ENCODE assay signal across 17 cellular contexts in the genomic region with DNA sequence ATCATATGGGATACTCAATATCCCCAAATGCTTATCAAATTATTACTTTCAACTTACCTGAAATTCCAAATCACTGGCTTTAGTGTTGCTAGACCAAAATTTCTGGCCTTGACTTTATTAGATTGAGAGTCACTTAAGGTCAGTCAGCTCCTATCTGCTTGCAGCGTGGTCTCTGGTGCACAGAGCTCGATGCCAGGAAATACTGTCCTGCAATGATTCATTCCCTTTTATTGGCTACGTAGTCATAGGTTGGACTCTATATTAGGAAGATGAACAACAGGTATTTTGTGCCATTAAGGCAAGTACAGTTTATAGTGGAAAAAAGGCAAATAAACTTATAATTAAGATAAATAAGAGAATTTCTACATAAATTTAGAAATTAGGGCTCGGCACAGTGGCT.
A peak's percentile ranks its signal among the peaks of the same experiment; 100 is the strongest.
DNase-seq lines count a peak whose midpoint lies in the region; ATAC-seq and TF ChIP-seq lines count a peak whose summit lies in the region.
"Had no signal": no experiment of that assay in that cellular context is flagged by ENCODE, and none has a peak within 500 bp of the region (broad histone marks: within the 10 kb centered on the region; RNA-seq: fewer than 3 reads in every experiment).

No MANE protein-coding gene starts in this region.

- H3K4me3 Mint-ChIP-seq in neural progenitor cell = no peak overlapping the region
- H3K4me3 Mint-ChIP-seq: CD4-positive, alpha-beta memory T cell; HFFc6 had no signal

- H3K27ac ChIP-seq in PC-3 (ENCODE audit: low read length) (no peak overlapping the region), RWPE2 (ENCODE audit: poor library complexity, severe bottlenecking) (peak overlapping the region; percentile 11), neural progenitor cell (no peak overlapping the region)

- H4K20me1 ChIP-seq in PC-3 (ENCODE audit: low read length) (no peaks in the 10 kb centered on the region), neural progenitor cell (ENCODE audit: low read depth) (no peaks in the 10 kb centered on the region)

- DNase-seq in PC-3 = peak; percentile 5
- no peak for DNase-seq in RWPE2 (ENCODE audit: low spot score)
- peak; percentile 35 for DNase-seq in epithelial cell of esophagus (ENCODE audit: low read depth)
- DNase-seq in neural progenitor cell (ENCODE audit: low spot score) = no peak
- no peak for DNase-seq in cerebellar nuclear complex (lab: John Stamatoyannopoulos, UW)
- DNase-seq in hypothalamus (lab: John Stamatoyannopoulos, UW) = no peak
- no peak for DNase-seq in inferior parietal cortex (ENCODE audit: extremely low spot score)
- DNase-seq in NCI-H1930 (lab: John Stamatoyannopoulos, UW) = no peak
- DNase-seq: C1 segment of cervical spinal cord; Calu3; CD4-positive, alpha-beta memory T cell; COR-L47; DMS53; DND-41; GOT3; HFFc6 had no signal

- H3K4me2 ChIP-seq in PC-3 (ENCODE audit: low read length) = no peak overlapping the region
- H3K4me2 ChIP-seq in neural progenitor cell = no peak overlapping the region

- POLR2A ChIA-PET in PC-3 (lab: Charles Lee; ENCODE audit: unreplicated experiment) = no interaction called here

- intact Hi-C loops in PC-3 (cut with micrococcal nuclease) = no loop called here

- H3K9ac ChIP-seq in PC-3 (ENCODE audit: low read length) (no peak overlapping the region), neural progenitor cell (no peak overlapping the region)

- ATAC-seq in PC-3 = no peak
- peak; percentile 98 for ATAC-seq in RWPE2 (ENCODE audit: low read depth)

- H3K4me1 ChIP-seq in PC-3 (ENCODE audit: insufficient read depth, low read length) (no peaks in the 10 kb centered on the region), RWPE2 (ENCODE audit: insufficient read depth, poor library complexity, severe bottlenecking) (peaks cover 7% of the 10 kb centered on the region), neural progenitor cell (peaks cover 5% of the 10 kb centered on the region)
- H3K4me1 ChIP-seq: HAP-1 had no signal

- H3K4me3 ChIP-seq in PC-3 (ENCODE audit: low read length) (no peak overlapping the region), RWPE2 (ENCODE audit: severe bottlenecking) (no peak overlapping the region), epithelial cell of esophagus (ENCODE audit: low read length) (no peak overlapping the region), neural progenitor cell (no peak overlapping the region)
- H3K4me3 ChIP-seq: HAP-1 had no signal

- TF ChIP-seq CTCF in PC-3 (conservative IDR thresholded peaks at IDR 0.05; ENCODE audit: low read depth, low read length) = no peak
- no peak for TF ChIP-seq CTCF in RWPE2 (IDR thresholded peaks at IDR 0.05; ENCODE audit: poor library complexity, severe bottlenecking)
- no peak for TF ChIP-seq CTCF in epithelial cell of esophagus (IDR thresholded peaks at IDR 0.05; ENCODE audit: insufficient read depth, low read depth, low read length, missing control alignments)
- no peak for TF ChIP-seq CTCF in neural progenitor cell (IDR thresholded peaks at IDR 0.05)

- H3K36me3 Mint-ChIP-seq in neural progenitor cell = no peaks in the 10 kb centered on the region
- H3K36me3 Mint-ChIP-seq: CD4-positive, alpha-beta memory T cell had no signal

- H3F3A ChIP-seq in PC-3 (ENCODE audit: low read length, unreplicated experiment) = no peaks in the 10 kb centered on the region
- H3F3A ChIP-seq in neural progenitor cell (ENCODE audit: low read depth) = no peaks in the 10 kb centered on the region

- H3K9me3 ChIP-seq in PC-3 (ENCODE audit: low read length) (no peaks in the 10 kb centered on the region), RWPE2 (ENCODE audit: severe bottlenecking) (no peaks in the 10 kb centered on the region), neural progenitor cell (ENCODE audit: low read depth) (no peaks in the 10 kb centered on the region)
- H3K9me3 ChIP-seq: HAP-1 had no signal

- H3K4me1 Mint-ChIP-seq in neural progenitor cell = no peaks in the 10 kb centered on the region
- H3K4me1 Mint-ChIP-seq: CD4-positive, alpha-beta memory T cell had no signal

- H2AFZ ChIP-seq in PC-3 (ENCODE audit: low read length) (no peak overlapping the region), neural progenitor cell (replicated peaks) (no peak overlapping the region)

- no peaks in the 10 kb centered on the region for H3K79me2 ChIP-seq in PC-3 (ENCODE audit: low read length)
- no peaks in the 10 kb centered on the region for H3K79me2 ChIP-seq in neural progenitor cell (ENCODE audit: low read depth)

- no peaks in the 10 kb centered on the region for H3K27me3 Mint-ChIP-seq in neural progenitor cell (ENCODE audit: insufficient read depth, low read depth)

- H3K36me3 ChIP-seq in PC-3 (ENCODE audit: low read depth, low read length) (no peaks in the 10 kb centered on the region), RWPE2 (ENCODE audit: low read depth) (no peaks in the 10 kb centered on the region), neural progenitor cell (no peaks in the 10 kb centered on the region)
- H3K36me3 ChIP-seq: HAP-1 had no signal

- no peaks in the 10 kb centered on the region for H3K9me2 ChIP-seq in PC-3 (replicated peaks; ENCODE audit: low read length)

- H3K27me3 ChIP-seq in PC-3 (ENCODE audit: low read length) (no peaks in the 10 kb centered on the region), RWPE2 (ENCODE audit: insufficient read depth, poor library complexity, severe bottlenecking) (no peaks in the 10 kb centered on the region), neural progenitor cell (no peaks in the 10 kb centered on the region)

- CTCF ChIA-PET in PC-3 (lab: Charles Lee) = no interaction called here

- peak overlapping the region; percentile 34 for H3K27ac Mint-ChIP-seq in neural progenitor cell
- H3K27ac Mint-ChIP-seq: CD4-positive, alpha-beta memory T cell; HFFc6 had no signal

- no TSS peak for BruUV-seq in PC-3 (replicated peaks; lab: Mats Ljungman, UMichigan)

- H3K9me3 Mint-ChIP-seq in neural progenitor cell = no peaks in the 10 kb centered on the region
- H3K9me3 Mint-ChIP-seq: CD4-positive, alpha-beta memory T cell; HFFc6 had no signal

Comparison
In these comparisons a context has a peak if more than half of its experiments do, and no peak if none do; other contexts are left out.
1. DNase-seq: peak in PC-3 (single experiment) and epithelial cell of esophagus (single experiment); none in RWPE2 (single experiment), neural progenitor cell (single experiment), cerebellar nuclear complex (0 of 2), hypothalamus (0 of 51), inferior parietal cortex (single experiment) and NCI-H1930 (0 of 2).